1 cellular context compared by ENCODE assay signal in genomic region chr6:133567656-133568055, GRCh38.
TF ChIP-seq lines count a peak whose summit lies in the region.

No MANE protein-coding gene starts in this region.

TF ChIP-seq in IMR-90, 13 proteins besides CTCF, POLR2A, EP300 and RAD21 (continued from another document):
- TF ChIP-seq MAFK (IDR thresholded peaks at IDR 0.05; ENCODE audit: low read depth, low read length) (no peak), NFE2L2 (IDR thresholded peaks at IDR 0.05; ENCODE audit: low read depth, low read length) (no peak), MXI1 (IDR thresholded peaks at IDR 0.05; ENCODE audit: borderline replicate concordance, low read depth, low read length) (no peak), CEBPB (IDR thresholded peaks at IDR 0.05; ENCODE audit: low read depth, low read length) (no peak)
- TF ChIP-seq, protein P1, sequence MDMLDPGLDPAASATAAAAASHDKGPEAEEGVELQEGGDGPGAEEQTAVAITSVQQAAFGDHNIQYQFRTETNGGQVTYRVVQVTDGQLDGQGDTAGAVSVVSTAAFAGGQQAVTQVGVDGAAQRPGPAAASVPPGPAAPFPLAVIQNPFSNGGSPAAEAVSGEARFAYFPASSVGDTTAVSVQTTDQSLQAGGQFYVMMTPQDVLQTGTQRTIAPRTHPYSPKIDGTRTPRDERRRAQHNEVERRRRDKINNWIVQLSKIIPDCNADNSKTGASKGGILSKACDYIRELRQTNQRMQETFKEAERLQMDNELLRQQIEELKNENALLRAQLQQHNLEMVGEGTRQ (IDR thresholded peaks at IDR 0.05; ENCODE audit: low read depth, low read length), result no peak
